8 cellular contexts compared by ENCODE assay signal in the genomic region with DNA sequence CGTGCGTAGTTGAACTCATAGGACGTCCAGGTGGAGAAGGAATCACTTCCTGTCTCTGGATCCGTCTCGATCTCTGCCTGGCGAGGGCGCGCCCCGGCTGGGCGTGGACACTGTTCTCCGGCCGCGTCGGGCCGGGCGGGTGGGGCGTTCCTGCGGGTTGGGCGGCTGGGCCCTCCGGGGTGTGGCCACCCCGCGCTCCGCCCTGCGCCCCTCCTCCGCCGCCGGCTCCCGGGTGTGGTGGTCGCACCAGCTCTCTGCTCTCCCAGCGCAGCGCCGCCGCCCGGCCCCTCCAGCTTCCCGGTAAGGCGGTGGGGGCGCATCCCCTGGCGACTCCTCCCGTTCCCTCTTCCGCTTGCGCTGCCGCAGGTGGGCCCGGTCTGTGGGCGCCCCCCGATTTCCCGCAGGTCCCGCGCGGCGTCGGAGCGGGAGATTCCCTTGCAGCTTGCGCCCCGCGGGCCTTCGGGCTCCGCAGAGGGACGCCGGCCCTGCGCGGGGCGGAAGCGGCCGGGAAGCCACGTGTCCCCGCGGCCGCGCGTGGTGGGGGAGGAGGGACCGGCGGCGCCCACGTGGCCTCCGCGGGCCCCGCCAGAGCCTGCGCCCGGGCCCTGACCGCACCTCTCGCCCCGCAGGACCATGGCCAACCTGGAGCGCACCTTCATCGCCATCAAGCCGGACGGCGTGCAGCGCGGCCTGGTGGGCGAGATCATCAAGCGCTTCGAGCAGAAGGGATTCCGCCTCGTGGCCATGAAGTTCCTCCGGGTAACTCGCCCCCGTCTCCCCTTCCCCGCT. TPM values are rescaled to one million over a fixed set of nuclear protein-coding genes. Genes with fewer than 3 reads are reported as not detected.
DNase-seq lines count a peak whose midpoint lies in the region; ATAC-seq and TF ChIP-seq lines count a peak whose summit lies in the region.

Gene NME2, plus strand, starts transcription at position 214 of the 789 bp plus-strand sequence. Its CDS starts 420 bp downstream, at position 634.

- H3K27ac ChIP-seq in ectodermal cell (ENCODE audit: insufficient read depth, low read depth, low read length, poor library complexity, severe bottlenecking), result no peak within 1 kb of the TSS
- H3K27ac ChIP-seq in lower lobe of right lung, result peak within 1 kb of the TSS; percentile 94

- H3K4me3 Mint-ChIP-seq in activated CD4-positive, alpha-beta memory T cell treated with anti-CD3 and anti-CD28 coated beads for 36 hours, result peak within 1 kb of the TSS; percentile 82

- DNase-seq in BE2C (peak; percentile 97), NCI-H526 (lab: John Stamatoyannopoulos, UW) (peak; percentile 71 to 94), lower lobe of right lung (peak; percentile 94)
- DNase-seq in activated CD4-positive, alpha-beta memory T cell treated with anti-CD3 and anti-CD28 coated beads for 36 hours, result peak; percentile 77
- peak; percentile 34 to 81 (median 60) for DNase-seq in stimulated activated CD4-positive, alpha-beta T cell treated with anti-CD3 and anti-CD28 coated beads, TNF-alpha, amount 100 ng/mL, for 24 hours (ENCODE audit: low read depth in 3 of 3)

- ATAC-seq in GM19023 (IDR thresholded peaks at IDR 0.05; ENCODE audit: unreplicated experiment) (peak; percentile 87), HG03196 (IDR thresholded peaks at IDR 0.05; ENCODE audit: unreplicated experiment) (peak; percentile 84), lower lobe of right lung (peak; percentile 98)

- POLR2A ChIA-PET in activated CD4-positive, alpha-beta memory T cell treated with anti-CD3 and anti-CD28 coated beads for 36 hours (lab: Charles Lee), result interaction anchor here (0.6 to 2.1 kb wide), 4 partner anchors 12 to 300 kb away, joined by 3 to 16 read pairs (median 4); partner anchors contain the start of genes NME1 and TOB1

- H3K4me1 Mint-ChIP-seq in activated CD4-positive, alpha-beta memory T cell treated with anti-CD3 and anti-CD28 coated beads for 36 hours (ENCODE audit: low read depth), result peaks cover 29% of the 10 kb centered on the region

- intact Hi-C loops in activated CD4-positive, alpha-beta memory T cell treated with anti-CD3 and anti-CD28 coated beads for 36 hours (cut with micrococcal nuclease), result loop anchor here (1.0 to 5.0 kb wide), 4 partner anchors 13 to 164 kb away; partner anchors contain the start of genes MBTD1, NME1 and UTP18
- intact Hi-C loops in lower lobe of right lung (cut with DNase I), result no loop called here

- WGBS in ectodermal cell, 2 experiments, result 0% methylated on average over 98 of the region's 98 CpGs

- H3K9me3 Mint-ChIP-seq in activated CD4-positive, alpha-beta memory T cell treated with anti-CD3 and anti-CD28 coated beads for 36 hours, result no peaks in the 10 kb centered on the region

- H3K27me3 Mint-ChIP-seq in activated CD4-positive, alpha-beta memory T cell treated with anti-CD3 and anti-CD28 coated beads for 36 hours, result no peaks in the 10 kb centered on the region

- peak within 1 kb of the TSS; percentile 94 for H3K4me3 ChIP-seq in BE2C (ENCODE audit: low read depth, low read length)
- peak within 1 kb of the TSS; percentile 81 for H3K4me3 ChIP-seq in ectodermal cell (ENCODE audit: insufficient read depth, low read depth, low read length)
- peak within 1 kb of the TSS; percentile 88 for H3K4me3 ChIP-seq in lower lobe of right lung

- no peaks in the 10 kb centered on the region for H3K4me1 ChIP-seq in BE2C
- peaks cover 6% of the 10 kb centered on the region for H3K4me1 ChIP-seq in ectodermal cell (ENCODE audit: control insufficient read depth, insufficient read depth, low read length)
- H3K4me1 ChIP-seq in lower lobe of right lung, result peaks cover 16% of the 10 kb centered on the region

- peak within 1 kb of the TSS; percentile 89 for H3K27ac Mint-ChIP-seq in activated CD4-positive, alpha-beta memory T cell treated with anti-CD3 and anti-CD28 coated beads for 36 hours

- H3K27me3 ChIP-seq in BE2C (no peaks in the 10 kb centered on the region), ectodermal cell (ENCODE audit: control insufficient read depth, insufficient read depth, low read length, poor library complexity, severe bottlenecking) (no peaks in the 10 kb centered on the region), lower lobe of right lung (ENCODE audit: low read depth) (no peaks in the 10 kb centered on the region)

- TF ChIP-seq CTCF in BE2C (IDR thresholded peaks at IDR 0.05; ENCODE audit: low read depth, low read length) (no peak), lower lobe of right lung (IDR thresholded peaks at IDR 0.05) (no peak)

- H3K36me3 Mint-ChIP-seq in activated CD4-positive, alpha-beta memory T cell treated with anti-CD3 and anti-CD28 coated beads for 36 hours, result peaks cover 38% of the 10 kb centered on the region

- CTCF ChIA-PET in activated CD4-positive, alpha-beta memory T cell treated with anti-CD3 and anti-CD28 coated beads for 36 hours (lab: Charles Lee), result interaction anchor here (0.7 to 5.7 kb wide), 7 partner anchors 12 to 184 kb away, joined by 3 to 41 read pairs (median 4); partner anchors contain the start of genes NME1 and SPAG9

- peaks cover 69% of the 10 kb centered on the region for H3K36me3 ChIP-seq in BE2C
- H3K36me3 ChIP-seq in ectodermal cell (ENCODE audit: control insufficient read depth, insufficient read depth, low read length), result peaks cover 12% of the 10 kb centered on the region
- H3K36me3 ChIP-seq in lower lobe of right lung, result peaks cover 47% of the 10 kb centered on the region

- H3K9me3 ChIP-seq in BE2C (no peaks in the 10 kb centered on the region), ectodermal cell (ENCODE audit: control insufficient read depth, low read length) (no peaks in the 10 kb centered on the region), lower lobe of right lung (no peaks in the 10 kb centered on the region)

RNA-seq across cellular contexts. Expression of gene NME2, which starts in this region (rescaled TPM):
- 799 TPM for polyA plus RNA-seq in BE2C (2012; ENCODE audit: insufficient read depth, insufficient read length, low read depth)
- total RNA-seq in activated CD4-positive, alpha-beta memory T cell treated with anti-CD3 and anti-CD28 coated beads for 36 hours, result 100 to 1,000 TPM; 790 to 814 TPM
- 472 TPM for polyA plus RNA-seq in ectodermal cell (2013, experiment 1 of 4)
- 435 TPM for polyA plus RNA-seq in ectodermal cell (2013, experiment 2 of 4)
- 375 TPM for polyA plus RNA-seq in ectodermal cell (2013, experiment 3 of 4)
- 396 TPM for polyA plus RNA-seq in ectodermal cell (2013, experiment 4 of 4)
- 321 TPM for total RNA-seq in lower lobe of right lung
